In genomic region chr9:94991961-94992907, GRCh38 we compare ENCODE assay signal across 29 cellular contexts.
A peak's percentile ranks its signal among the peaks of the same experiment; 100 is the strongest.
DNase-seq lines count a peak whose midpoint lies in the region; ATAC-seq, FAIRE-seq and TF ChIP-seq lines count a peak whose summit lies in the region.
"Had no signal": no experiment of that assay in that cellular context is flagged by ENCODE, and none has a peak within 500 bp of the region (broad histone marks: within the 10 kb centered on the region; RNA-seq: fewer than 3 reads in every experiment).

No MANE protein-coding gene starts in this region.

- peak in 1 of 2 experiments; percentile 77; a peak in 2 of 4 replicates for TF ChIP-seq EP300 in HepG2 (IDR thresholded peaks at IDR 0.05; ENCODE audit: low read depth in 2 of 2, low read length in 2 of 2)
- TF ChIP-seq EP300 in HepG2 (CRISPR knock-in tag; IDR thresholded peaks at IDR 0.05; ENCODE audit: borderline replicate concordance): no peak; the same call in 1 of the 2 replicates

- H3K4me3 ChIP-seq in heart right ventricle (no peak overlapping the region), HepG2 (replicated peaks in 1 of 3; ENCODE audit: insufficient read depth in 1 of 3, low read depth in 2 of 3, low read length in 3 of 3) (peak overlapping the region; percentile 54 to 66 (median 64)), vagina (no peak overlapping the region)
- H3K4me3 ChIP-seq: GM23338, ovary, spleen, stomach had no signal

- in situ Hi-C loops in HepG2 (cut with HindIII; ENCODE audit: extremely low pct_ligation_motif_present, low pct_unique_long_range_greater_than_20kb): no loop called here

- peak; percentile 96 for FAIRE-seq in HepG2 (lab: Jason Lieb, UNC)

- no peak for DNase-seq in Right ventricle myocardium superior
- no peak for DNase-seq in heart right ventricle
- peak; percentile 92 for DNase-seq in HepG2 (ENCODE audit: low spot score)
- DNase-seq in renal cortical epithelial cell (ENCODE audit: low read depth): peak; percentile 63
- no peak for DNase-seq in vagina (ENCODE audit: extremely low spot score in 2 of 2)
- DNase-seq in C1 segment of cervical spinal cord (lab: John Stamatoyannopoulos, UW): no peak
- DNase-seq: activated CD4-positive, alpha-beta T cell treated with anti-CD3 and anti-CD28 coated beads for 48 hours; activated effector memory CD4-positive, alpha-beta T cell treated with anti-CD3 and anti-CD28 coated beads, Interleukin-2, amount 50 U/mL, for 16 hours; activated T-cell treated with anti-CD3 and anti-CD28 coated beads, Interleukin-2, amount 50 U/mL, for 24 hours; anterior cingulate cortex; central memory CD4-positive, alpha-beta T cell; DMS79 treated with DMSO at 0.1 percent for 48 hours; erythroblast; GF-D8; islet precursor cell; NCI-H1105; NCI-H187 treated with DMSO at 0.1 percent for 48 hours; NCI-H2171 treated with DMSO at 0.1 percent for 48 hours; NCI-H510A; nephron progenitor cell; ovary; RPMI8226; spleen; stomach; T1000; WERI-Rb-1 had no signal

- TF ChIP-seq POLR2A in HepG2 (IDR thresholded peaks at IDR 0.05; ENCODE audit: insufficient read depth in 1 of 2, low read depth in 2 of 2, low read length in 2 of 2) (peak; percentile 63 to 79), vagina (IDR thresholded peaks at IDR 0.05) (no peak)

- POLR2A ChIA-PET in HepG2 (lab: Yijun Ruan, JAX): interaction anchor here (1.1 to 6.0 kb wide), 15 partner anchors 9 to 149 kb away, joined by 3 to 60 read pairs (median 7); no protein-coding TSS in a partner anchor

- CTCF ChIA-PET in HepG2 (lab: Yijun Ruan, JAX; ENCODE audit: low intra/inter-chr PET ratio, low total read pairs): no interaction called here

- TSS peak; percentile 67 for BruUV-seq in HepG2 (replicated peaks; lab: Mats Ljungman, UMichigan)

- no peaks in the 10 kb centered on the region for H4K20me1 ChIP-seq in HepG2 (ENCODE audit: insufficient read depth, low read length)

- H3K4me1 ChIP-seq in heart right ventricle (peaks cover 10 to 37% (median 22%) of the 10 kb centered on the region in 9 donors), HepG2 (ENCODE audit: insufficient read depth, low read length) (peaks cover 98% of the 10 kb centered on the region), vagina (peaks cover 17% of the 10 kb centered on the region)

- peaks cover 36% of the 10 kb centered on the region for H3K79me2 ChIP-seq in HepG2 (ENCODE audit: insufficient read depth, low read length)

- 92 to 93% methylated on average over 15 of the region's 15 CpGs for WGBS in heart right ventricle, 2 donors
- WGBS in HepG2 (ENCODE audit: low lambda C conversion rate): 5% methylated on average over 15 of the region's 15 CpGs

- H3K9me3 ChIP-seq in heart right ventricle (no peaks in the 10 kb centered on the region), HepG2 (ENCODE audit: low read length) (no peaks in the 10 kb centered on the region), vagina (no peaks in the 10 kb centered on the region)
- H3K9me3 ChIP-seq: ovary, spleen, stomach had no signal

- H3K27ac ChIP-seq in heart right ventricle (peak overlapping the region in 3 of 10 donors; percentile 1 to 30 (median 14)), HepG2 (ENCODE audit: extremely low read length, insufficient read depth, low read length) (peak overlapping the region; percentile 95), vagina (peak overlapping the region; percentile 69)
- H3K27ac ChIP-seq: spleen, WERI-Rb-1 had no signal

- H3K9ac ChIP-seq in HepG2 (ENCODE audit: insufficient read depth, low read depth, low read length): peak overlapping the region; percentile 85

- peak overlapping the region; percentile 96 for H3K4me2 ChIP-seq in HepG2 (ENCODE audit: low read depth, low read length)
- H3K4me2 ChIP-seq: GM23338 had no signal

- intact Hi-C loops in Right ventricle myocardium superior (cut with DNase I) (no loop called here), heart right ventricle (cut with DNase I) (loop anchor here in 3 of 10 donors (5.0 to 10.0 kb wide), 3 partner anchors 35 to 307 kb away; no protein-coding TSS in a partner anchor), HepG2 (cut with micrococcal nuclease; ENCODE audit: unreplicated experiment) (loop anchor here (1.0 kb wide), 3 partner anchors 9 to 21 kb away; no protein-coding TSS in a partner anchor), vagina (cut with DNase I) (no loop called here)

- no peak for TF ChIP-seq CTCF in heart right ventricle (IDR thresholded peaks at IDR 0.05)
- peak; percentile 18; the same call in 1 of the 2 replicates for TF ChIP-seq CTCF in HepG2 (CRISPR knock-in tag; IDR thresholded peaks at IDR 0.05)
- no peak for TF ChIP-seq CTCF in vagina (IDR thresholded peaks at IDR 0.05)

- peak; percentile 58; the same call in 1 of the 2 replicates for TF ChIP-seq RAD21 in HepG2 (CRISPR knock-in tag; IDR thresholded peaks at IDR 0.05)

- H3K27me3 ChIP-seq in heart right ventricle (no peaks in the 10 kb centered on the region), HepG2 (ENCODE audit: control insufficient read depth in 1 of 2, insufficient read depth in 2 of 2, low read length in 2 of 2) (no peaks in the 10 kb centered on the region), vagina (no peaks in the 10 kb centered on the region)
- H3K27me3 ChIP-seq: ovary, spleen, stomach had no signal

- H3K36me3 ChIP-seq in heart right ventricle (no peaks in the 10 kb centered on the region), HepG2 (replicated peaks in 1 of 2; ENCODE audit: control insufficient read depth in 1 of 2, insufficient read depth in 2 of 2, low read length in 2 of 2) (no peaks in the 10 kb centered on the region), vagina (no peaks in the 10 kb centered on the region)
- H3K36me3 ChIP-seq: ovary, stomach, WERI-Rb-1 had no signal

- ATAC-seq in Right ventricle myocardium superior (ENCODE audit: poor library complexity): peak; percentile 32
- ATAC-seq in heart right ventricle: no peak
- ATAC-seq in HepG2: peak; percentile 87
- no peak for ATAC-seq in HG03280 (IDR thresholded peaks at IDR 0.05; ENCODE audit: unreplicated experiment)
- ATAC-seq in GM18519 (IDR thresholded peaks at IDR 0.05; ENCODE audit: low FRiP score, unreplicated experiment): no peak
- ATAC-seq: GM23338 had no signal

- no peak overlapping the region for H2AFZ ChIP-seq in HepG2 (ENCODE audit: low read length)
- H2AFZ ChIP-seq: GM23338 had no signal

TF ChIP-seq in HepG2, 621 proteins besides CTCF, POLR2A, EP300 and RAD21 (continues in another document):
- TF ChIP-seq ZEB1 (IDR thresholded peaks at IDR 0.05; ENCODE audit: insufficient replicate concordance, low read depth) (no peak), ZBED4 (CRISPR knock-in tag; IDR thresholded peaks at IDR 0.05; ENCODE audit: borderline replicate concordance) (peak; percentile 60; the same call in 1 of the 2 replicates), ZNF703 (CRISPR knock-in tag; IDR thresholded peaks at IDR 0.05; ENCODE audit: borderline replicate concordance) (no peak), ATF3 (CRISPR knock-in tag; IDR thresholded peaks at IDR 0.05) (no peak), SMARCC2 (IDR thresholded peaks at IDR 0.05) (no peak), SUZ12 (IDR thresholded peaks at IDR 0.05; ENCODE audit: low read depth, low read length) (no peak), XBP1 (CRISPR knock-in tag; IDR thresholded peaks at IDR 0.05) (no peak), HIVEP1 (CRISPR knock-in tag; IDR thresholded peaks at IDR 0.05) (no peak), ZNF124 (CRISPR knock-in tag; IDR thresholded peaks at IDR 0.05) (no peak), NFATC3 (CRISPR knock-in tag; IDR thresholded peaks at IDR 0.05) (no peak), ZNF446 (CRISPR knock-in tag; IDR thresholded peaks at IDR 0.05) (no peak)

Comparison
In these comparisons a context has a peak if more than half of its experiments do, and no peak if none do; other contexts are left out.
1. ATAC-seq: peak in Right ventricle myocardium superior (single experiment) and HepG2 (single experiment); none in heart right ventricle (0 of 8), HG03280 (single experiment) and GM18519 (single experiment).
2. DNase-seq: peak in HepG2 (single experiment) and renal cortical epithelial cell (single experiment); none in Right ventricle myocardium superior (single experiment), heart right ventricle (0 of 2), vagina (0 of 2) and C1 segment of cervical spinal cord (0 of 14).
3. H3K4me3 ChIP-seq: peak in HepG2 (3 of 3); none in heart right ventricle (0 of 10) and vagina (0 of 2).
4. POLR2A ChIP-seq: peak in HepG2 (2 of 2); none in vagina (0 of 2).